1 cellular context compared by ENCODE assay signal in genomic region chr2:175181104-175181876, GRCh38.
TF ChIP-seq lines count a peak whose summit lies in the region.

TSS of gene ATP5MC3 (minus strand) at chr2:175181710. CDS start at chr2:175181393, 317 bp downstream.

TF ChIP-seq in HepG2, 621 proteins besides CTCF, POLR2A, EP300 and RAD21 (continued from another document and continues in another):
- TF ChIP-seq ZNF318 (CRISPR knock-in tag; IDR thresholded peaks at IDR 0.05): no peak
- no peak for TF ChIP-seq ZNF33A (CRISPR knock-in tag; IDR thresholded peaks at IDR 0.05; ENCODE audit: borderline replicate concordance)
- TF ChIP-seq SCMH1 (CRISPR knock-in tag; IDR thresholded peaks at IDR 0.05; ENCODE audit: borderline replicate concordance): no peak
- no peak for TF ChIP-seq CERS6 (CRISPR knock-in tag; IDR thresholded peaks at IDR 0.05)
- peak; percentile 89 for TF ChIP-seq ZC3H13 (CRISPR knock-in tag; IDR thresholded peaks at IDR 0.05)
- peak; percentile 80 for TF ChIP-seq MXD1 (CRISPR knock-in tag; IDR thresholded peaks at IDR 0.05)
- TF ChIP-seq PPARG (CRISPR knock-in tag; conservative IDR thresholded peaks at IDR 0.05): peak; percentile 65
- no peak for TF ChIP-seq JDP2 (CRISPR knock-in tag; IDR thresholded peaks at IDR 0.05; ENCODE audit: borderline replicate concordance)
- TF ChIP-seq BRD4 (CRISPR knock-in tag; IDR thresholded peaks at IDR 0.05): peak; percentile 74
- TF ChIP-seq CBFB (CRISPR knock-in tag; IDR thresholded peaks at IDR 0.05): peak; percentile 55; the same call in 1 of the 2 replicates
- TF ChIP-seq MTERF4 (CRISPR knock-in tag; IDR thresholded peaks at IDR 0.05): 0 out of 2 replicates have a peak, but pooled peaks have one; percentile 19
- peak; percentile 23; the same call in 1 of the 2 replicates for TF ChIP-seq LCORL (IDR thresholded peaks at IDR 0.05)
- peak; percentile 31 for TF ChIP-seq LCORL (CRISPR knock-in tag; IDR thresholded peaks at IDR 0.05)
- no peak for TF ChIP-seq XBP1 (CRISPR knock-in tag; IDR thresholded peaks at IDR 0.05)
- TF ChIP-seq PBX3 (CRISPR knock-in tag; IDR thresholded peaks at IDR 0.05; ENCODE audit: borderline replicate concordance): no peak; the same call in 1 of the 2 replicates
- no peak for TF ChIP-seq PCBP1 (IDR thresholded peaks at IDR 0.05; ENCODE audit: borderline replicate concordance, low read depth, low read length)
- peak; percentile 21; the same call in 1 of the 2 replicates for TF ChIP-seq NKX3-1 (CRISPR knock-in tag; IDR thresholded peaks at IDR 0.05)
- 0 out of 2 replicates have a peak, but pooled peaks have one; percentile 72 for TF ChIP-seq ERF (CRISPR knock-in tag; IDR thresholded peaks at IDR 0.05)
- TF ChIP-seq ZNF552 (CRISPR knock-in tag; IDR thresholded peaks at IDR 0.05; ENCODE audit: borderline replicate concordance): peak; percentile 78; the same call in 1 of the 2 replicates
- TF ChIP-seq AKNA (CRISPR knock-in tag; IDR thresholded peaks at IDR 0.05; ENCODE audit: borderline replicate concordance): peak; percentile 19; the same call in 1 of the 2 replicates
- TF ChIP-seq RERE (CRISPR knock-in tag; IDR thresholded peaks at IDR 0.05; ENCODE audit: low read depth): no peak
- TF ChIP-seq MATR3 (CRISPR knock-in tag; IDR thresholded peaks at IDR 0.05): no peak
- no peak for TF ChIP-seq ZNF800 (CRISPR knock-in tag; IDR thresholded peaks at IDR 0.05)
